Comparison of ENCODE assay signal across 32 cellular contexts in the genomic region with DNA sequence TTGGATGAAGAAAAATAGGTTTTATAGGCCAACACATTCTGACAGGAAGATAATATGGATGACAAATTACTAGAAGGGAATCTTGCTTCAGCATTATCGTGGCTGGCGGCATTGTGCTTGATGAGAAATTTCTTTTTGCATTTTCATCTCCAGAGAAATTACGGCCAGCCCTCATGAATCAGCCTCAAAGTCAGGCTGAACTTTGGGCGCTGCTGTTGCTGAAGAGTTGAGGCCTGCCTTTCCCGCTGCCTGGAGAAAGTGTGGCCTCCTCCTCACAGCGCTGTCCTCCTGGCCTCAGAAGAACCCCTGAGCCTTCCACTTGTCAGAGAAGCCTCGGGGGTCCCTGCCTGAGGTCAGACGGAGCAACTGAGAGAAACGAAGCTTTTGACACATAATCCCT.
"Had no signal": no experiment of that assay in that cellular context is flagged by ENCODE, and none has a peak within 500 bp of the region (broad histone marks: within the 10 kb centered on the region; RNA-seq: fewer than 3 reads in every experiment).

No MANE protein-coding gene starts in this region.

- H3K4me3 ChIP-seq: body of pancreas, breast epithelium had no signal

- H3K4me1 Mint-ChIP-seq: activated B cell treated with CpG ODN at 0.5 μM for 24 hours; activated CD4-positive, alpha-beta T cell treated with anti-CD3 and anti-CD28 coated beads, Interleukin-2, amount 10 ng/mL, durations not matched to agents 24 days and 14 days; activated naive CD4-positive, alpha-beta T cell treated with anti-CD3 and anti-CD28 coated beads, Interleukin-2, amount 10 ng/mL, durations not matched to agents 7 days and 5 days; activated naive CD4-positive, alpha-beta T cell treated with anti-CD3 and anti-CD28 coated beads, Interleukin-2, amount 50 U/mL, for 24 hours; activated naive CD8-positive, alpha-beta T cell treated with anti-CD3 and anti-CD28 coated beads, Interleukin-2, amount 10 ng/mL, durations not matched to agents 7 days and 5 days; activated naive CD8-positive, alpha-beta T cell treated with anti-CD3 and anti-CD28 coated beads, Interleukin-2, amount 50 U/mL, for 24 hours had no signal

- H3K4me3 Mint-ChIP-seq: activated B cell treated with CpG ODN at 0.5 μM for 24 hours; activated CD4-positive, alpha-beta memory T cell treated with anti-CD3 and anti-CD28 coated beads for 36 hours; activated CD4-positive, alpha-beta T cell treated with anti-CD3 and anti-CD28 coated beads, Interleukin-2, amount 10 ng/mL, durations not matched to agents 24 days and 14 days; activated CD8-positive, alpha-beta T cell treated with anti-CD3 and anti-CD28 coated beads for 36 hours; activated naive CD4-positive, alpha-beta T cell treated with anti-CD3 and anti-CD28 coated beads, Interleukin-2, amount 10 ng/mL, durations not matched to agents 7 days and 5 days; activated naive CD4-positive, alpha-beta T cell treated with anti-CD3 and anti-CD28 coated beads, Interleukin-2, amount 50 U/mL, for 24 hours; activated naive CD8-positive, alpha-beta T cell; activated naive CD8-positive, alpha-beta T cell treated with anti-CD3 and anti-CD28 coated beads, Interleukin-2, amount 10 ng/mL, durations not matched to agents 7 days and 5 days; activated naive CD8-positive, alpha-beta T cell treated with anti-CD3 and anti-CD28 coated beads, Interleukin-2, amount 50 U/mL, for 24 hours; activated T-cell treated with anti-CD3 and anti-CD28 coated beads, Interleukin-2, amount 50 U/mL, for 24 hours; T-helper 1 cell treated with Interleukin-12 subunit alpha and Interleukin-12 subunit beta and Interleukin-4 antibody, amounts not matched to agents 30 μg/mL and 1 μg/mL, for 36 hours; T-helper 2 cell treated with Interferon-gamma antibody and Interleukin-4, amounts not matched to agents 5 μg/mL and 100 μg/mL, for 36 hours had no signal

- H3K4me1 ChIP-seq: body of pancreas, breast epithelium had no signal

- H3K36me3 Mint-ChIP-seq: activated CD4-positive, alpha-beta memory T cell treated with anti-CD3 and anti-CD28 coated beads for 36 hours; activated naive CD4-positive, alpha-beta T cell treated with anti-CD3 and anti-CD28 coated beads, Interleukin-2, amount 10 ng/mL, durations not matched to agents 7 days and 5 days; activated naive CD4-positive, alpha-beta T cell treated with anti-CD3 and anti-CD28 coated beads, Interleukin-2, amount 50 U/mL, for 24 hours; activated naive CD8-positive, alpha-beta T cell; activated naive CD8-positive, alpha-beta T cell treated with anti-CD3 and anti-CD28 coated beads, Interleukin-2, amount 10 ng/mL, durations not matched to agents 7 days and 5 days had no signal

- H3K9me3 Mint-ChIP-seq: activated B cell treated with CpG ODN at 0.5 μM for 24 hours; activated CD4-positive, alpha-beta T cell treated with anti-CD3 and anti-CD28 coated beads, Interleukin-2, amount 10 ng/mL, durations not matched to agents 24 days and 14 days; activated CD8-positive, alpha-beta T cell treated with anti-CD3 and anti-CD28 coated beads for 36 hours; activated naive CD4-positive, alpha-beta T cell treated with anti-CD3 and anti-CD28 coated beads, Interleukin-2, amount 10 ng/mL, durations not matched to agents 7 days and 5 days; activated naive CD4-positive, alpha-beta T cell treated with anti-CD3 and anti-CD28 coated beads, Interleukin-2, amount 50 U/mL, for 24 hours; activated naive CD8-positive, alpha-beta T cell treated with anti-CD3 and anti-CD28 coated beads, Interleukin-2, amount 10 ng/mL, durations not matched to agents 7 days and 5 days; activated naive CD8-positive, alpha-beta T cell treated with anti-CD3 and anti-CD28 coated beads, Interleukin-2, amount 50 U/mL, for 24 hours; activated T-helper 2 cell treated with anti-CD3 and anti-CD28 coated beads, Interferon-gamma antibody, Interleukin-2, Interleukin-4, amounts not matched to agents 10 μg/mL and 5 μg/mL and 100 μg/mL, durations not matched to agents 14 hours and 24 hours and 36 hours; T-helper 1 cell treated with Interleukin-12 subunit alpha and Interleukin-12 subunit beta and Interleukin-4 antibody, amounts not matched to agents 30 μg/mL and 1 μg/mL, for 36 hours; T-helper 2 cell treated with Interferon-gamma antibody and Interleukin-4, amounts not matched to agents 5 μg/mL and 100 μg/mL, for 36 hours had no signal

- H3K9me3 ChIP-seq: body of pancreas, breast epithelium had no signal

- H3K27me3 Mint-ChIP-seq: activated B cell treated with CpG ODN at 0.5 μM for 24 hours; activated CD4-positive, alpha-beta memory T cell treated with anti-CD3 and anti-CD28 coated beads for 36 hours; activated CD4-positive, alpha-beta T cell treated with anti-CD3 and anti-CD28 coated beads, Interleukin-2, amount 10 ng/mL, durations not matched to agents 24 days and 14 days; activated CD8-positive, alpha-beta T cell treated with anti-CD3 and anti-CD28 coated beads for 36 hours; activated naive CD4-positive, alpha-beta T cell treated with anti-CD3 and anti-CD28 coated beads, Interleukin-2, amount 10 ng/mL, durations not matched to agents 7 days and 5 days; activated naive CD4-positive, alpha-beta T cell treated with anti-CD3 and anti-CD28 coated beads, Interleukin-2, amount 50 U/mL, for 24 hours; activated naive CD8-positive, alpha-beta T cell; activated naive CD8-positive, alpha-beta T cell treated with anti-CD3 and anti-CD28 coated beads, Interleukin-2, amount 10 ng/mL, durations not matched to agents 7 days and 5 days; activated naive CD8-positive, alpha-beta T cell treated with anti-CD3 and anti-CD28 coated beads, Interleukin-2, amount 50 U/mL, for 24 hours; activated T-cell treated with anti-CD3 and anti-CD28 coated beads, Interleukin-2, amount 50 U/mL, for 24 hours had no signal

- H3K36me3 ChIP-seq: brain microvascular endothelial cell, breast epithelium had no signal

- H3K27ac Mint-ChIP-seq: activated B cell treated with CpG ODN at 0.5 μM for 24 hours; activated CD4-positive, alpha-beta memory T cell treated with anti-CD3 and anti-CD28 coated beads for 36 hours; activated CD4-positive, alpha-beta T cell treated with anti-CD3 and anti-CD28 coated beads, Interleukin-2, amount 10 ng/mL, durations not matched to agents 24 days and 14 days; activated CD8-positive, alpha-beta T cell treated with anti-CD3 and anti-CD28 coated beads for 36 hours; activated naive CD4-positive, alpha-beta T cell treated with anti-CD3 and anti-CD28 coated beads, Interleukin-2, amount 10 ng/mL, durations not matched to agents 7 days and 5 days; activated naive CD4-positive, alpha-beta T cell treated with anti-CD3 and anti-CD28 coated beads, Interleukin-2, amount 50 U/mL, for 24 hours; activated naive CD8-positive, alpha-beta T cell; activated naive CD8-positive, alpha-beta T cell treated with anti-CD3 and anti-CD28 coated beads, Interleukin-2, amount 10 ng/mL, durations not matched to agents 7 days and 5 days; activated naive CD8-positive, alpha-beta T cell treated with anti-CD3 and anti-CD28 coated beads, Interleukin-2, amount 50 U/mL, for 24 hours; activated T-cell treated with anti-CD3 and anti-CD28 coated beads, Interleukin-2, amount 50 U/mL, for 24 hours; activated T-helper 2 cell treated with anti-CD3 and anti-CD28 coated beads, Interferon-gamma antibody, Interleukin-2, Interleukin-4, amounts not matched to agents 10 μg/mL and 5 μg/mL and 100 μg/mL, durations not matched to agents 14 hours and 24 hours and 36 hours; T-helper 1 cell treated with Interleukin-12 subunit alpha and Interleukin-12 subunit beta and Interleukin-4 antibody, amounts not matched to agents 30 μg/mL and 1 μg/mL, for 36 hours; T-helper 2 cell treated with Interferon-gamma antibody and Interleukin-4, amounts not matched to agents 5 μg/mL and 100 μg/mL, for 36 hours had no signal

- ATAC-seq: activated CD8-positive, alpha-beta T cell treated with anti-CD3 and anti-CD28 coated beads for 36 hours; activated naive CD8-positive, alpha-beta T cell treated with anti-CD3 and anti-CD28 coated beads, Interleukin-2, amount 50 U/mL, for 24 hours; body of pancreas had no signal

- H3K27me3 ChIP-seq: body of pancreas, brain microvascular endothelial cell, breast epithelium had no signal

- H3K27ac ChIP-seq: body of pancreas, brain microvascular endothelial cell, breast epithelium, VCaP had no signal

- DNase-seq: activated B cell treated with CpG ODN at 0.5 μM for 24 hours; activated CD4-positive, alpha-beta memory T cell treated with anti-CD3 and anti-CD28 coated beads for 36 hours; activated CD4-positive, alpha-beta T cell treated with anti-CD3 and anti-CD28 coated beads for 4 hours; activated CD4-positive, alpha-beta T cell treated with anti-CD3 and anti-CD28 coated beads, Interleukin-2, amount 10 ng/mL, durations not matched to agents 24 days and 14 days; activated CD4-positive, alpha-beta T cell treated with anti-CD3 and anti-CD28 coated beads, Interleukin-2, amount 50 U/mL, for 1 hour; activated CD4-positive, alpha-beta T cell treated with anti-CD3 and anti-CD28 coated beads, Interleukin-2, amount 50 U/mL, for 4 hours; activated CD4-positive, CD25-positive, alpha-beta regulatory T cell treated with anti-CD3 and anti-CD28 coated beads, Interleukin-2, amount 50 U/mL, for 72 hours; activated CD8-positive, alpha-beta memory T cell treated with anti-CD3 and anti-CD28 coated beads, Interleukin-2, amount 50 U/mL, for 48 hours; activated CD8-positive, alpha-beta T cell treated with anti-CD3 and anti-CD28 coated beads for 36 hours; activated effector memory CD4-positive, alpha-beta T cell treated with Interleukin-2 at 50 U/mL for 16 hours; activated gamma-delta T cell; activated naive CD4-positive, alpha-beta T cell treated with anti-CD3 and anti-CD28 coated beads, Interleukin-2, amount 10 ng/mL, durations not matched to agents 7 days and 5 days; activated naive CD4-positive, alpha-beta T cell treated with Interleukin-2 at 50 U/mL for 16 hours; activated naive CD8-positive, alpha-beta T cell treated with anti-CD3 and anti-CD28 coated beads, Interleukin-2, amount 10 ng/mL, durations not matched to agents 7 days and 5 days; activated naive CD8-positive, alpha-beta T cell treated with anti-CD3 and anti-CD28 coated beads, Interleukin-2, amount 50 U/mL, for 24 hours; activated T-cell treated with anti-CD3 and anti-CD28 coated beads, Interleukin-2, amount 50 U/mL, for 24 hours; activated T-cell treated with anti-CD3 and anti-CD28 coated beads, Interleukin-2, amount 50 U/mL, for 48 hours; amygdala; anterior cingulate cortex; body of pancreas; brain microvascular endothelial cell; central memory CD4-positive, alpha-beta T cell; T-helper 1 cell; T-helper 2 cell; T-helper 9 cell had no signal
